In genomic region chr1:169049258-169049936, GRCh38 we compare ENCODE assay signal across 15 cellular contexts. TPM values are rescaled to one million over a fixed set of nuclear protein-coding genes. Genes with fewer than 3 reads are reported as not detected.
DNase-seq lines count a peak whose midpoint lies in the region; FAIRE-seq and TF ChIP-seq lines count a peak whose summit lies in the region.
"Had no signal": no experiment of that assay in that cellular context is flagged by ENCODE, and none has a peak within 500 bp of the region (broad histone marks: within the 10 kb centered on the region; RNA-seq: fewer than 3 reads in every experiment).

No MANE protein-coding gene starts in this region.

- DNase-seq in activated CD4-positive, alpha-beta T cell treated with anti-CD3 and anti-CD28 coated beads for 48 hours = peak; percentile 65
- no peak for DNase-seq in activated CD4-positive, alpha-beta T cell treated with anti-CD3 and anti-CD28 coated beads, Interleukin-2, amount 50 U/mL, for 4 hours
- DNase-seq in NCI-H82 (lab: John Stamatoyannopoulos, UW) (peak; percentile 69), bronchial epithelial cell (ENCODE audit: low read depth) (peak; percentile 16), iPS-NIHi11 (ENCODE audit: low spot score) (no peak), NCI-H1092 treated with DMSO at 0.1 percent for 48 hours (lab: John Stamatoyannopoulos, UW) (no peak), cerebellar cortex (ENCODE audit: low spot score) (no peak)
- DNase-seq in stimulated activated CD4-positive, alpha-beta T cell treated with anti-CD3 and anti-CD28 coated beads, TNF-alpha, amount 100 ng/mL, for 48 hours (ENCODE audit: low read depth in 3 of 3) = peak; percentile 19 to 28 (median 21)
- DNase-seq: hypothalamus, KBM-7, left lung, NCI-H446 treated with DMSO at 0.1 percent for 48 hours, pancreas had no signal

- FAIRE-seq in bronchial epithelial cell (lab: Jason Lieb, UNC) = no peak
- FAIRE-seq: pancreas had no signal

- TF ChIP-seq CTCF in bronchial epithelial cell (IDR thresholded peaks at IDR 0.05; ENCODE audit: insufficient read depth, low read length, severe bottlenecking) = no peak

- no peaks in the 10 kb centered on the region for H3K27me3 ChIP-seq in bronchial epithelial cell (ENCODE audit: control insufficient read depth, insufficient read depth, low read length)
- H3K27me3 ChIP-seq: breast epithelium, left lung, pancreas, tibial nerve had no signal

- no peaks in the 10 kb centered on the region for H3K36me3 ChIP-seq in bronchial epithelial cell (ENCODE audit: control insufficient read depth, insufficient read depth, low read length)
- H3K36me3 ChIP-seq: breast epithelium, left lung, pancreas, tibial nerve had no signal

- no peak overlapping the region for H3K4me3 ChIP-seq in bronchial epithelial cell (ENCODE audit: low read depth, low read length)
- H3K4me3 ChIP-seq: breast epithelium, left lung, pancreas, tibial nerve had no signal

RNA-seq across cellular contexts. Expression of gene ATP1B1, which starts 57.1 kb away (rescaled TPM):
- 49.0 and 79.4 TPM in 2 replicates for total RNA-seq in bronchial epithelial cell

Comparison
In these comparisons a context has a peak if more than half of its experiments do, and no peak if none do; other contexts are left out.
1. DNase-seq: peak in activated CD4-positive, alpha-beta T cell treated with anti-CD3 and anti-CD28 coated beads for 48 hours (single experiment), NCI-H82 (single experiment), bronchial epithelial cell (single experiment) and stimulated activated CD4-positive, alpha-beta T cell treated with anti-CD3 and anti-CD28 coated beads, TNF-alpha, amount 100 ng/mL, for 48 hours (3 of 3); none in activated CD4-positive, alpha-beta T cell treated with anti-CD3 and anti-CD28 coated beads, Interleukin-2, amount 50 U/mL, for 4 hours (0 of 2), iPS-NIHi11 (single experiment), NCI-H1092 treated with DMSO at 0.1 percent for 48 hours (single experiment) and cerebellar cortex (single experiment).